ENCODE assay signal across 28 cellular contexts in genomic region chr19:17351815-17352435, GRCh38. TPM values are rescaled to one million over a fixed set of nuclear protein-coding genes. Genes with fewer than 3 reads are reported as not detected.
DNase-seq lines count a peak whose midpoint lies in the region; TF ChIP-seq lines count a peak whose summit lies in the region.
"Had no signal": no experiment of that assay in that cellular context is flagged by ENCODE, and none has a peak within 500 bp of the region (broad histone marks: within the 10 kb centered on the region; RNA-seq: fewer than 3 reads in every experiment).

No MANE protein-coding gene starts in this region.

- peaks cover 11% of the 10 kb centered on the region for H3K4me1 Mint-ChIP-seq in neural progenitor cell
- H3K4me1 Mint-ChIP-seq in activated CD4-positive, alpha-beta memory T cell treated with anti-CD3 and anti-CD28 coated beads for 36 hours (ENCODE audit: low read depth), result no peaks in the 10 kb centered on the region
- H3K4me1 Mint-ChIP-seq: IgD-negative memory B cell had no signal

- peak overlapping the region; percentile 67 for H3K4me3 Mint-ChIP-seq in neural progenitor cell
- no peak overlapping the region for H3K4me3 Mint-ChIP-seq in activated CD4-positive, alpha-beta memory T cell treated with anti-CD3 and anti-CD28 coated beads for 36 hours
- H3K4me3 Mint-ChIP-seq: activated CD8-positive, alpha-beta T cell treated with anti-CD3 and anti-CD28 coated beads, Interleukin-2, amount 10 ng/mL, durations not matched to agents 7 days and 5 days; CD4-positive, alpha-beta T cell; IgD-negative memory B cell; mesothelial cell of epicardium; stimulated activated naive CD8-positive, alpha-beta T cell treated with anti-CD3 and anti-CD28 coated beads, Interleukin-15, Interleukin-2, amounts not matched to agents 100 ng/mL and 50 ng/mL, for 24 hours had no signal

- no peaks in the 10 kb centered on the region for H3K9me3 ChIP-seq in neural progenitor cell (ENCODE audit: low read depth)
- H3K9me3 ChIP-seq: left ventricle myocardium inferior, uterus had no signal

- H3K27ac Mint-ChIP-seq in neural progenitor cell, result peak overlapping the region; percentile 93
- H3K27ac Mint-ChIP-seq in activated CD4-positive, alpha-beta memory T cell treated with anti-CD3 and anti-CD28 coated beads for 36 hours, result no peak overlapping the region
- H3K27ac Mint-ChIP-seq: activated CD8-positive, alpha-beta T cell treated with anti-CD3 and anti-CD28 coated beads, Interleukin-2, amount 10 ng/mL, durations not matched to agents 7 days and 5 days; activated naive CD4-positive, alpha-beta T cell treated with anti-CD3 and anti-CD28 coated beads, Interleukin-2, amount 50 U/mL, for 72 hours; CD4-positive, alpha-beta T cell; IgD-negative memory B cell; mesothelial cell of epicardium; naive B cell; stimulated activated naive CD8-positive, alpha-beta T cell treated with anti-CD3 and anti-CD28 coated beads, Interleukin-15, Interleukin-2, amounts not matched to agents 100 ng/mL and 50 ng/mL, for 24 hours had no signal

- H3K36me3 Mint-ChIP-seq in neural progenitor cell, result no peaks in the 10 kb centered on the region
- H3K36me3 Mint-ChIP-seq in activated CD4-positive, alpha-beta memory T cell treated with anti-CD3 and anti-CD28 coated beads for 36 hours, result no peaks in the 10 kb centered on the region
- H3K36me3 Mint-ChIP-seq: activated naive CD4-positive, alpha-beta T cell treated with anti-CD3 and anti-CD28 coated beads, Interleukin-2, amount 50 U/mL, for 72 hours; IgD-negative memory B cell; mesothelial cell of epicardium; naive B cell had no signal

- H3K27me3 Mint-ChIP-seq in neural progenitor cell (ENCODE audit: insufficient read depth, low read depth), result peaks cover 15% of the 10 kb centered on the region
- H3K27me3 Mint-ChIP-seq in activated CD4-positive, alpha-beta memory T cell treated with anti-CD3 and anti-CD28 coated beads for 36 hours, result peaks cover 8% of the 10 kb centered on the region

- no peak for TF ChIP-seq CTCF in neural progenitor cell (IDR thresholded peaks at IDR 0.05)

- intact Hi-C loops in activated CD4-positive, alpha-beta memory T cell treated with anti-CD3 and anti-CD28 coated beads for 36 hours (cut with micrococcal nuclease), result no loop called here

- CTCF ChIA-PET in activated CD4-positive, alpha-beta memory T cell treated with anti-CD3 and anti-CD28 coated beads for 36 hours (lab: Charles Lee), result interaction anchor here (1.0 kb wide), 1 partner anchor 34 kb away, joined by 3 read pairs; no protein-coding TSS in a partner anchor

- no peak overlapping the region for H3K9ac ChIP-seq in neural progenitor cell

- DNase-seq in H7 (peak; percentile 48), NCI-H69 (lab: John Stamatoyannopoulos, UW) (peak; percentile 23), neural progenitor cell (ENCODE audit: low spot score) (no peak), Ammon's horn (ENCODE audit: low spot score) (no peak)
- no peak for DNase-seq in activated CD4-positive, alpha-beta memory T cell treated with anti-CD3 and anti-CD28 coated beads for 36 hours
- DNase-seq: activated CD4-positive, CD25-positive, alpha-beta regulatory T cell treated with anti-CD3 and anti-CD28 coated beads, Interleukin-2, amount 50 U/mL, for 72 hours; activated CD8-positive, alpha-beta T cell treated with anti-CD3 and anti-CD28 coated beads, Interleukin-2, amount 10 ng/mL, durations not matched to agents 7 days and 5 days; aorta; CD4-positive, alpha-beta T cell; DMS 273 treated with DMSO at 0.1 percent for 48 hours; effector memory CD4-positive, alpha-beta T cell; erythroblast; GOT3; islet precursor cell; left ventricle myocardium inferior; naive B cell; NCI-H1092; NCI-H187; NCI-H526 treated with DMSO at 0.1 percent for 48 hours; RPMI8226; uterus had no signal

- H3K4me2 ChIP-seq in neural progenitor cell, result no peak overlapping the region

- H3F3A ChIP-seq in neural progenitor cell (ENCODE audit: low read depth), result peaks cover 13% of the 10 kb centered on the region

- H2AFZ ChIP-seq in neural progenitor cell (replicated peaks), result no peak overlapping the region

- H3K27me3 ChIP-seq in H7 (ENCODE audit: control insufficient read depth, insufficient read depth, low read length) (no peaks in the 10 kb centered on the region), neural progenitor cell (no peaks in the 10 kb centered on the region)
- H3K27me3 ChIP-seq: uterus had no signal

- peaks cover 5% of the 10 kb centered on the region for H3K4me1 ChIP-seq in neural progenitor cell
- H3K4me1 ChIP-seq: uterus had no signal

- POLR2A ChIA-PET in activated CD4-positive, alpha-beta memory T cell treated with anti-CD3 and anti-CD28 coated beads for 36 hours (lab: Charles Lee), result no interaction called here

- no peak overlapping the region for H3K4me3 ChIP-seq in H7 (ENCODE audit: insufficient read depth, low read depth, low read length)
- H3K4me3 ChIP-seq in neural progenitor cell, result no peak overlapping the region
- H3K4me3 ChIP-seq: coronary artery, left ventricle myocardium inferior, uterus had no signal

- no peaks in the 10 kb centered on the region for H3K79me2 ChIP-seq in neural progenitor cell (ENCODE audit: low read depth)

- H3K27ac ChIP-seq in neural progenitor cell, result no peak overlapping the region
- H3K27ac ChIP-seq: coronary artery, uterus had no signal

- H3K36me3 ChIP-seq in H7 (replicated peaks; ENCODE audit: control insufficient read depth, insufficient read depth, low read length) (no peaks in the 10 kb centered on the region), neural progenitor cell (no peaks in the 10 kb centered on the region)
- H3K36me3 ChIP-seq: left ventricle myocardium inferior, uterus had no signal

- H3K9me3 Mint-ChIP-seq in neural progenitor cell, result no peaks in the 10 kb centered on the region
- H3K9me3 Mint-ChIP-seq in activated CD4-positive, alpha-beta memory T cell treated with anti-CD3 and anti-CD28 coated beads for 36 hours, result no peaks in the 10 kb centered on the region
- H3K9me3 Mint-ChIP-seq: activated naive CD4-positive, alpha-beta T cell treated with anti-CD3 and anti-CD28 coated beads, Interleukin-2, amount 50 U/mL, for 72 hours; CD4-positive, alpha-beta T cell; IgD-negative memory B cell; mesothelial cell of epicardium; naive B cell; stimulated activated naive CD8-positive, alpha-beta T cell treated with anti-CD3 and anti-CD28 coated beads, Interleukin-15, Interleukin-2, amounts not matched to agents 100 ng/mL and 50 ng/mL, for 24 hours had no signal

- H4K20me1 ChIP-seq in neural progenitor cell (ENCODE audit: low read depth), result no peaks in the 10 kb centered on the region

RNA-seq across cellular contexts. Expression of gene GTPBP3, which starts 14.6 kb away (rescaled TPM):
- 63.0 and 64.9 TPM in 2 replicates for total RNA-seq in H7 (2014; rRNA removed; shearing (Covaris generic))
- 13.2 and 47.6 TPM in 2 replicates for total RNA-seq in neural progenitor cell (ENCODE audit: low replicate concordance)
- total RNA-seq in activated CD4-positive, alpha-beta memory T cell treated with anti-CD3 and anti-CD28 coated beads for 36 hours, result 10 to 100 TPM; 37.7 to 41.4 TPM

RNA-seq across cellular contexts. Expression of gene ANO8, which starts 17.3 kb away (rescaled TPM):
- total RNA-seq in H7 (2014; rRNA removed; shearing (Covaris generic)), result 6.9 and 7.5 TPM in 2 replicates
- 11.4 and 25.0 TPM in 2 replicates for total RNA-seq in neural progenitor cell (ENCODE audit: low replicate concordance)
- 1 to 10 TPM; 5.8 to 6.0 TPM for total RNA-seq in activated CD4-positive, alpha-beta memory T cell treated with anti-CD3 and anti-CD28 coated beads for 36 hours

RNA-seq across cellular contexts. Expression of gene PLVAP, which starts 25.2 kb away (rescaled TPM):
- not detected in 2 replicates for total RNA-seq in H7 (2014; rRNA removed; shearing (Covaris generic))
- total RNA-seq in neural progenitor cell (ENCODE audit: low replicate concordance), result 0.11 and 0.37 TPM in 2 replicates
- under 1 TPM in 1 of 2 experiments, not detected in 1; 0.14 TPM for total RNA-seq in activated CD4-positive, alpha-beta memory T cell treated with anti-CD3 and anti-CD28 coated beads for 36 hours
- total RNA-seq: CD4-positive, alpha-beta T cell; fibroblast of villous mesenchyme; SK-MEL-5 had no signal

RNA-seq across cellular contexts. Expression of gene CCDC194, which starts 42.1 kb away (rescaled TPM):
- total RNA-seq in H7 (2014; rRNA removed; shearing (Covaris generic)), result 0.42 and 1.5 TPM in 2 replicates
- 0.56 and 1.1 TPM in 2 replicates for total RNA-seq in neural progenitor cell (ENCODE audit: low replicate concordance)
- total RNA-seq in activated CD4-positive, alpha-beta memory T cell treated with anti-CD3 and anti-CD28 coated beads for 36 hours, result 1 to 10 TPM; 1.4 to 2.3 TPM
- total RNA-seq: CD4-positive, alpha-beta T cell; fibroblast of villous mesenchyme; left ventricle myocardium inferior; SK-MEL-5 had no signal

RNA-seq across cellular contexts. Expression of gene DDA1, which starts 42.6 kb away (rescaled TPM):
- 32.8 and 50.8 TPM in 2 replicates for total RNA-seq in H7 (2014; rRNA removed; shearing (Covaris generic))
- 21.9 and 27.7 TPM in 2 replicates for total RNA-seq in neural progenitor cell (ENCODE audit: low replicate concordance)
- 10 to 100 TPM; 37.2 to 37.5 TPM for total RNA-seq in activated CD4-positive, alpha-beta memory T cell treated with anti-CD3 and anti-CD28 coated beads for 36 hours

Comparison
In these comparisons a context has a peak if more than half of its experiments do, and no peak if none do; other contexts are left out.
1. DNase-seq: peak in H7 (single experiment) and NCI-H69 (single experiment); none in neural progenitor cell (single experiment), activated CD4-positive, alpha-beta memory T cell treated with anti-CD3 and anti-CD28 coated beads for 36 hours (single experiment) and Ammon's horn (single experiment).